ENCODE assay signal across 10 cellular contexts in genomic region chr9:137034039-137034708, GRCh38. TPM values are rescaled to one million over a fixed set of nuclear protein-coding genes. Genes with fewer than 3 reads are reported as not detected.
DNase-seq lines count a peak whose midpoint lies in the region; ATAC-seq lines count a peak whose summit lies in the region.
"Had no signal": no experiment of that assay in that cellular context is flagged by ENCODE, and none has a peak within 500 bp of the region (broad histone marks: within the 10 kb centered on the region; RNA-seq: fewer than 3 reads in every experiment).

No MANE protein-coding gene starts in this region.

- DNase-seq in T-helper 1 cell, result no peak
- no peak for DNase-seq in activated naive CD4-positive, alpha-beta T cell treated with anti-CD3 and anti-CD28 coated beads, Interleukin-2, amount 50 U/mL, for 72 hours (ENCODE audit: low spot score in 2 of 2)
- no peak for DNase-seq in cerebellum (ENCODE audit: low spot score)
- DNase-seq in occipital lobe (lab: John Stamatoyannopoulos, UW), result no peak
- DNase-seq: NCI-H187 treated with DMSO at 0.1 percent for 48 hours had no signal

- H3K27ac Mint-ChIP-seq in T-helper 1 cell treated with Interleukin-12 subunit alpha and Interleukin-12 subunit beta and Interleukin-4 antibody, amounts not matched to agents 30 μg/mL and 1 μg/mL, for 36 hours, result peak overlapping the region; percentile 80
- peak overlapping the region; percentile 62 to 86 (median 83) for H3K27ac Mint-ChIP-seq in IgD-negative memory B cell
- H3K27ac Mint-ChIP-seq in activated naive CD4-positive, alpha-beta T cell treated with anti-CD3 and anti-CD28 coated beads, Interleukin-2, amount 50 U/mL, for 72 hours, result peak overlapping the region; percentile 22 to 60
- H3K27ac Mint-ChIP-seq: WTC11 had no signal

- H3K36me3 ChIP-seq in rectal smooth muscle tissue (ENCODE audit: control insufficient read depth, insufficient read depth, low read length), result no peaks in the 10 kb centered on the region

- H3K9ac ChIP-seq in rectal smooth muscle tissue (ENCODE audit: low read length), result no peak overlapping the region

- H3K4me3 Mint-ChIP-seq in T-helper 1 cell treated with Interleukin-12 subunit alpha and Interleukin-12 subunit beta and Interleukin-4 antibody, amounts not matched to agents 30 μg/mL and 1 μg/mL, for 36 hours, result peak overlapping the region; percentile 73
- H3K4me3 Mint-ChIP-seq in IgD-negative memory B cell, result peak overlapping the region; percentile 88 to 97 (median 94)
- H3K4me3 Mint-ChIP-seq: WTC11 had no signal

- no peaks in the 10 kb centered on the region for H3K36me3 Mint-ChIP-seq in T-helper 1 cell treated with Interleukin-12 subunit alpha and Interleukin-12 subunit beta and Interleukin-4 antibody, amounts not matched to agents 30 μg/mL and 1 μg/mL, for 36 hours (ENCODE audit: low read depth)
- H3K36me3 Mint-ChIP-seq in IgD-negative memory B cell, result no peaks in the 10 kb centered on the region
- H3K36me3 Mint-ChIP-seq in activated naive CD4-positive, alpha-beta T cell treated with anti-CD3 and anti-CD28 coated beads, Interleukin-2, amount 50 U/mL, for 72 hours, result no peaks in the 10 kb centered on the region

- H3K4me1 ChIP-seq in rectal smooth muscle tissue (ENCODE audit: control insufficient read depth, insufficient read depth, low read length), result peaks cover 4% of the 10 kb centered on the region

- H3K9me3 Mint-ChIP-seq in T-helper 1 cell treated with Interleukin-12 subunit alpha and Interleukin-12 subunit beta and Interleukin-4 antibody, amounts not matched to agents 30 μg/mL and 1 μg/mL, for 36 hours, result no peaks in the 10 kb centered on the region
- no peaks in the 10 kb centered on the region for H3K9me3 Mint-ChIP-seq in IgD-negative memory B cell
- no peaks in the 10 kb centered on the region for H3K9me3 Mint-ChIP-seq in activated naive CD4-positive, alpha-beta T cell treated with anti-CD3 and anti-CD28 coated beads, Interleukin-2, amount 50 U/mL, for 72 hours
- H3K9me3 Mint-ChIP-seq: WTC11 had no signal

- peaks cover 32% of the 10 kb centered on the region for H3K4me1 Mint-ChIP-seq in T-helper 1 cell treated with Interleukin-12 subunit alpha and Interleukin-12 subunit beta and Interleukin-4 antibody, amounts not matched to agents 30 μg/mL and 1 μg/mL, for 36 hours (ENCODE audit: low read depth)
- peaks cover 24 to 32% (median 26%) of the 10 kb centered on the region in 3 donors for H3K4me1 Mint-ChIP-seq in IgD-negative memory B cell
- H3K4me1 Mint-ChIP-seq: WTC11 had no signal

- no peak for ATAC-seq in activated naive CD4-positive, alpha-beta T cell treated with anti-CD3 and anti-CD28 coated beads, Interleukin-2, amount 50 U/mL, for 72 hours
- no peak for ATAC-seq in HG03432 (IDR thresholded peaks at IDR 0.05; ENCODE audit: unreplicated experiment)

- peak overlapping the region; percentile 8 for H3K4me3 ChIP-seq in rectal smooth muscle tissue (ENCODE audit: low read length)

- no peak overlapping the region for H3K27ac ChIP-seq in rectal smooth muscle tissue (ENCODE audit: low read depth, low read length)

- no peaks in the 10 kb centered on the region for H3K27me3 ChIP-seq in rectal smooth muscle tissue (ENCODE audit: control insufficient read depth, insufficient read depth, low read length)

- no peaks in the 10 kb centered on the region for H3K27me3 Mint-ChIP-seq in T-helper 1 cell treated with Interleukin-12 subunit alpha and Interleukin-12 subunit beta and Interleukin-4 antibody, amounts not matched to agents 30 μg/mL and 1 μg/mL, for 36 hours (ENCODE audit: low read depth)
- H3K27me3 Mint-ChIP-seq in IgD-negative memory B cell, result no peaks in the 10 kb centered on the region

RNA-seq across cellular contexts. Expression of gene FUT7, which starts 2.3 kb away (rescaled TPM):
- polyA plus RNA-seq in IgD-negative memory B cell, result 26.6 TPM
- 1 to 10 TPM; 1.4 to 1.6 TPM for total RNA-seq in activated naive CD4-positive, alpha-beta T cell treated with anti-CD3 and anti-CD28 coated beads, Interleukin-2, amount 50 U/mL, for 72 hours
- total RNA-seq in cerebellum (0.09 TPM), occipital lobe (not detected)
- total RNA-seq: WTC11 had no signal

RNA-seq across cellular contexts. Expression of gene ABCA2, which starts 6.1 kb away (rescaled TPM):
- 3.9 TPM for polyA plus RNA-seq in IgD-negative memory B cell
- total RNA-seq in activated naive CD4-positive, alpha-beta T cell treated with anti-CD3 and anti-CD28 coated beads, Interleukin-2, amount 50 U/mL, for 72 hours, result 10 to 100 TPM; 17.8 to 21.9 TPM
- total RNA-seq in cerebellum (29.0 TPM), occipital lobe (20.9 TPM)

RNA-seq across cellular contexts. Expression of gene NPDC1, which starts 11.8 kb away (rescaled TPM):
- 2.0 TPM for polyA plus RNA-seq in IgD-negative memory B cell
- total RNA-seq in activated naive CD4-positive, alpha-beta T cell treated with anti-CD3 and anti-CD28 coated beads, Interleukin-2, amount 50 U/mL, for 72 hours, result 10 to 100 TPM; 29.4 to 34.2 TPM
- total RNA-seq in cerebellum (24.0 TPM), occipital lobe (15.3 TPM)

RNA-seq across cellular contexts. Expression of gene ENTPD2, which starts 19.7 kb away (rescaled TPM):
- polyA plus RNA-seq in IgD-negative memory B cell, result not detected
- under 1 TPM in 1 of 2 donors, not detected in 1; 0.27 TPM for total RNA-seq in activated naive CD4-positive, alpha-beta T cell treated with anti-CD3 and anti-CD28 coated beads, Interleukin-2, amount 50 U/mL, for 72 hours
- total RNA-seq in cerebellum (0.45 TPM), occipital lobe (0.16 TPM)

RNA-seq across cellular contexts. Expression of gene SAPCD2, which starts 36.2 kb away (rescaled TPM):
- 0.38 TPM for polyA plus RNA-seq in IgD-negative memory B cell
- 10 to 100 TPM in 1 of 2 donors, 1 to 10 TPM in 1; 3.5 to 13.3 TPM for total RNA-seq in activated naive CD4-positive, alpha-beta T cell treated with anti-CD3 and anti-CD28 coated beads, Interleukin-2, amount 50 U/mL, for 72 hours
- total RNA-seq in cerebellum (4.7 TPM), occipital lobe (1.6 TPM)
